In the genomic region with DNA sequence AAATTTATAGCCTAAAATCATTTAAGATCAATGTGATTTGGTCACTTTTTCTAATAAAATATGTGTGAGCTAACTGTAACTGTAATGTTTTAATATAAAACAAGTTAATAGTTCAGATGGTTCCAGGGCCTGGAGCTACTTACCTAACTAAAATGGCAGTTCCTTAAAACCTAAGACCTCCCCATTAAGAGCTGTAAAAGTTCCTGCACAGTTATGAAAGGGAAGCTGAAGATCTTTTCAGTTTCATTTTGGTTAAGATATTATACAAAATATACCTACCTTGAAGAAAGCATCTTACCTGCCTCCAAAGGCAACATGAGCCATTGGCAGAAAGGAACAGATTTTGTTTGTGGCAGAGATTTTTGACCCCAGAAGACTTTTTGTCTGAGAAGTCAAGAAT, we compare ENCODE assay signal across 26 cellular contexts. TPM values are rescaled to one million over a fixed set of nuclear protein-coding genes. Genes with fewer than 3 reads are reported as not detected.
DNase-seq lines count a peak whose midpoint lies in the region; ATAC-seq and TF ChIP-seq lines count a peak whose summit lies in the region.
"Had no signal": no experiment of that assay in that cellular context is flagged by ENCODE, and none has a peak within 500 bp of the region (broad histone marks: within the 10 kb centered on the region; RNA-seq: fewer than 3 reads in every experiment).

No MANE protein-coding gene starts in this region.

- POLR2A ChIA-PET in activated CD4-positive, alpha-beta memory T cell treated with anti-CD3 and anti-CD28 coated beads for 36 hours (lab: Charles Lee), result no interaction called here
- POLR2A ChIA-PET in activated CD4-positive, alpha-beta memory T cell treated with anti-CD3 and anti-CD28 coated beads, Interleukin-2, amount 10 ng/mL, durations not matched to agents 7 days and 5 days (lab: Charles Lee), result interaction anchor here (0.7 kb wide), 1 partner anchor 317 kb away, joined by 4 read pairs; no protein-coding TSS in a partner anchor

- ATAC-seq in GM21390 (IDR thresholded peaks at IDR 0.05; ENCODE audit: unreplicated experiment) (peak; percentile 55), HG02884 (IDR thresholded peaks at IDR 0.05; ENCODE audit: unreplicated experiment) (peak; percentile 43), memory B cell (ENCODE audit: low read depth) (peak; percentile 41)
- ATAC-seq: GM23338, HepG2, SK-N-SH treated with all-trans-retinoic acid at 6 μM for 48 hours, T-cell had no signal

- CTCF ChIA-PET in activated CD4-positive, alpha-beta memory T cell treated with anti-CD3 and anti-CD28 coated beads for 36 hours (lab: Charles Lee), result interaction anchor here (1.5 kb wide), 1 partner anchor 114 kb away, joined by 6 read pairs; no protein-coding TSS in a partner anchor
- CTCF ChIA-PET in activated CD4-positive, alpha-beta memory T cell treated with anti-CD3 and anti-CD28 coated beads, Interleukin-2, amount 10 ng/mL, durations not matched to agents 7 days and 5 days (lab: Charles Lee), result interaction anchor here (1.5 kb wide), 1 partner anchor 9 kb away, joined by 5 read pairs; no protein-coding TSS in a partner anchor

- no peak overlapping the region for H3K4me3 Mint-ChIP-seq in activated CD4-positive, alpha-beta memory T cell treated with anti-CD3 and anti-CD28 coated beads for 36 hours
- no peak overlapping the region for H3K4me3 Mint-ChIP-seq in activated CD4-positive, alpha-beta memory T cell treated with anti-CD3 and anti-CD28 coated beads, Interleukin-2, amount 10 ng/mL, durations not matched to agents 7 days and 5 days
- H3K4me3 Mint-ChIP-seq in memory B cell, result no peak overlapping the region
- H3K4me3 Mint-ChIP-seq: B cell, GM23338, T-cell had no signal

- no peak for DNase-seq in activated CD4-positive, alpha-beta memory T cell treated with anti-CD3 and anti-CD28 coated beads for 36 hours
- DNase-seq in activated CD4-positive, alpha-beta memory T cell treated with anti-CD3 and anti-CD28 coated beads, Interleukin-2, amount 10 ng/mL, durations not matched to agents 7 days and 5 days, result no peak
- DNase-seq in memory B cell (ENCODE audit: low spot score in 2 of 2) (no peak), DMS 273 (lab: John Stamatoyannopoulos, UW; ENCODE audit: unreplicated experiment) (no peak), dorsolateral prefrontal cortex (no peak)
- no peak for DNase-seq in NK-92 treated with Interleukin-12 subunit alpha and Interleukin-12 subunit beta, amount 100 ng/mL, for 24 hours (lab: John Stamatoyannopoulos, UW)
- DNase-seq: Caco-2, DMS153, GDM1, HCEC 1CT, KBM-7, MV-4-11, NCI-H1417, NCI-H187, NCI-H2107, NCI-H510A, NCI-H774, SHP77, T-cell had no signal

- peak overlapping the region; percentile 9 for H3K27ac Mint-ChIP-seq in activated CD4-positive, alpha-beta memory T cell treated with anti-CD3 and anti-CD28 coated beads for 36 hours
- no peak overlapping the region for H3K27ac Mint-ChIP-seq in activated CD4-positive, alpha-beta memory T cell treated with anti-CD3 and anti-CD28 coated beads, Interleukin-2, amount 10 ng/mL, durations not matched to agents 7 days and 5 days
- peak overlapping the region; percentile 24 for H3K27ac Mint-ChIP-seq in memory B cell
- H3K27ac Mint-ChIP-seq: B cell, GM23338 had no signal

- peaks cover 15% of the 10 kb centered on the region for H3K36me3 Mint-ChIP-seq in activated CD4-positive, alpha-beta memory T cell treated with anti-CD3 and anti-CD28 coated beads for 36 hours
- H3K36me3 Mint-ChIP-seq in activated CD4-positive, alpha-beta memory T cell treated with anti-CD3 and anti-CD28 coated beads, Interleukin-2, amount 10 ng/mL, durations not matched to agents 7 days and 5 days (ENCODE audit: low read depth), result peaks cover 13% of the 10 kb centered on the region
- H3K36me3 Mint-ChIP-seq in memory B cell, result peaks cover 11% of the 10 kb centered on the region

- H3K9me3 Mint-ChIP-seq in activated CD4-positive, alpha-beta memory T cell treated with anti-CD3 and anti-CD28 coated beads for 36 hours, result no peaks in the 10 kb centered on the region
- no peaks in the 10 kb centered on the region for H3K9me3 Mint-ChIP-seq in activated CD4-positive, alpha-beta memory T cell treated with anti-CD3 and anti-CD28 coated beads, Interleukin-2, amount 10 ng/mL, durations not matched to agents 7 days and 5 days
- no peaks in the 10 kb centered on the region for H3K9me3 Mint-ChIP-seq in memory B cell
- H3K9me3 Mint-ChIP-seq: GM23338, T-cell had no signal

- H3K27me3 Mint-ChIP-seq in activated CD4-positive, alpha-beta memory T cell treated with anti-CD3 and anti-CD28 coated beads for 36 hours, result no peaks in the 10 kb centered on the region
- no peaks in the 10 kb centered on the region for H3K27me3 Mint-ChIP-seq in activated CD4-positive, alpha-beta memory T cell treated with anti-CD3 and anti-CD28 coated beads, Interleukin-2, amount 10 ng/mL, durations not matched to agents 7 days and 5 days
- H3K27me3 Mint-ChIP-seq in memory B cell, result no peaks in the 10 kb centered on the region
- H3K27me3 Mint-ChIP-seq: B cell, T-cell had no signal

- TF ChIP-seq CTCF in dorsolateral prefrontal cortex (IDR thresholded peaks at IDR 0.05 in 54 of 56, conservative IDR thresholded peaks at IDR 0.05 in 2 of 56; ENCODE audit: low read depth in 1 of 56, partially characterized antibody in 56 of 56), result no peak

- no peaks in the 10 kb centered on the region for H3K4me1 Mint-ChIP-seq in activated CD4-positive, alpha-beta memory T cell treated with anti-CD3 and anti-CD28 coated beads for 36 hours (ENCODE audit: low read depth)
- no peaks in the 10 kb centered on the region for H3K4me1 Mint-ChIP-seq in activated CD4-positive, alpha-beta memory T cell treated with anti-CD3 and anti-CD28 coated beads, Interleukin-2, amount 10 ng/mL, durations not matched to agents 7 days and 5 days
- no peaks in the 10 kb centered on the region for H3K4me1 Mint-ChIP-seq in memory B cell
- H3K4me1 Mint-ChIP-seq: B cell, T-cell had no signal

- intact Hi-C loops in activated CD4-positive, alpha-beta memory T cell treated with anti-CD3 and anti-CD28 coated beads for 36 hours (cut with micrococcal nuclease), result no loop called here
- intact Hi-C loops in dorsolateral prefrontal cortex (cut with DNase I), result loop anchor here in 1 of 2 donors (10.0 kb wide), 1 partner anchor 63 kb away; no protein-coding TSS in a partner anchor

- H3K27ac ChIP-seq in dorsolateral prefrontal cortex, result no peak overlapping the region
- H3K27ac ChIP-seq: 22Rv1 had no signal

- no peak overlapping the region for H3K4me3 ChIP-seq in dorsolateral prefrontal cortex
- H3K4me3 ChIP-seq: GM23338 had no signal

- H3K27me3 ChIP-seq in dorsolateral prefrontal cortex, result no peaks in the 10 kb centered on the region

RNA-seq across cellular contexts. Expression of a gene that starts 30.1 kb away (rescaled TPM):
- total RNA-seq in activated CD4-positive, alpha-beta memory T cell treated with anti-CD3 and anti-CD28 coated beads for 36 hours, result 10 to 100 TPM; 36.6 to 41.1 TPM
- 10 to 100 TPM; 20.5 to 23.4 TPM for total RNA-seq in activated CD4-positive, alpha-beta memory T cell treated with anti-CD3 and anti-CD28 coated beads, Interleukin-2, amount 10 ng/mL, durations not matched to agents 7 days and 5 days
- 10 to 100 TPM; 12.5 to 45.8 (median 29.3) TPM for total RNA-seq in dorsolateral prefrontal cortex
